Comparison of ENCODE assay signal across 9 cellular contexts in the genomic region with DNA sequence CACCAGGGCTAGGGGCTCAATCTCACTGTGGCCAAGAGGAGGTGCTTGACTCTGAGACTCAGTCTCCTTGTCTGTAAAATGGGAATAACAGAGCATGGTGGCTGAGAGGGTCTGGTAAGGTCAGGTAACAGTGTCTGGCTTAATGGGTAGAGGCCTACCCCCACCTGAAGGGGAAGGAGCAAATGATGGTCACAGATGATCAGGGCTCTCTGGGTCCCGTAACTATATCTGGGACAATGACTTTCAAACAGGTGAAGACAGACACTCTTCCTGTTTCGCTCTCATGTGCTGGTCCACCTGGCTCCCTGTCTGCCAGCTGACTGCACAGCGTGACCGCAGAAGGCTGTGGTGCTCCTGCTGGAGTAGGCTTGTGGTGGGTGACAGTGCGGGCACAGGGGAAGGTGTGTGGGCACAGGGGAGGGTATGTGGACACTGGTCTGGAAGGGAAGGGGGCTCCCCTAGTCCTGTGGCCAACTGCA. TPM values are rescaled to one million over a fixed set of nuclear protein-coding genes. Genes with fewer than 3 reads are reported as not detected.
DNase-seq lines count a peak whose midpoint lies in the region; ATAC-seq lines count a peak whose summit lies in the region.
"Had no signal": no experiment of that assay in that cellular context is flagged by ENCODE, and none has a peak within 500 bp of the region (broad histone marks: within the 10 kb centered on the region; RNA-seq: fewer than 3 reads in every experiment).

No MANE protein-coding gene starts in this region.

- DNase-seq in DMS79 treated with DMSO at 0.1 percent for 48 hours (lab: John Stamatoyannopoulos, UW) (peak; percentile 25), germinal center (ENCODE audit: low spot score) (peak; percentile 83), islet precursor cell (no peak), NCI-H1436 treated with DMSO at 0.1 percent for 48 hours (lab: John Stamatoyannopoulos, UW) (no peak), NCI-H226 (no peak), immature natural killer cell (no peak)
- DNase-seq: stimulated activated CD4-positive, alpha-beta T cell treated with anti-CD3 and anti-CD28 coated beads, Interleukin-4, amount 100 ng/mL, for 1 hour had no signal

- H3K27me3 Mint-ChIP-seq in immature natural killer cell (ENCODE audit: low read depth in 3 of 3) = peaks cover 6 to 19% (median 7%) of the 10 kb centered on the region in 3 donors

- H3K36me3 Mint-ChIP-seq in immature natural killer cell = peaks cover 0 to 6% (median 0%) of the 10 kb centered on the region in 3 donors

- peaks cover 8 to 21% of the 10 kb centered on the region in 2 donors for H3K4me1 Mint-ChIP-seq in immature natural killer cell

- no peak overlapping the region for H3K4me3 Mint-ChIP-seq in immature natural killer cell

- ATAC-seq in GM19438 (IDR thresholded peaks at IDR 0.05; ENCODE audit: low read depth, unreplicated experiment) (peak; percentile 41), HG03432 (IDR thresholded peaks at IDR 0.05; ENCODE audit: unreplicated experiment) (peak; percentile 46)

- no peaks in the 10 kb centered on the region for H3K9me3 Mint-ChIP-seq in immature natural killer cell

- H3K27ac Mint-ChIP-seq in immature natural killer cell = peak overlapping the region in 2 of 6 donors; percentile 26 to 64

RNA-seq across cellular contexts. Expression of a gene that starts 4.0 kb away (rescaled TPM):
- 1 to 10 TPM in 1 of 3 donors, under 1 TPM in 1, not detected in 1; 0.38 to 1.1 TPM for polyA plus RNA-seq in immature natural killer cell

Comparison
In these comparisons a context has a peak if more than half of its experiments do, and no peak if none do; other contexts are left out.
1. DNase-seq: peak in DMS79 treated with DMSO at 0.1 percent for 48 hours (single experiment) and germinal center (single experiment); none in islet precursor cell (single experiment), NCI-H1436 treated with DMSO at 0.1 percent for 48 hours (single experiment), NCI-H226 (single experiment) and immature natural killer cell (0 of 3).